Comparison of ENCODE assay signal across 15 cellular contexts in the genomic region with DNA sequence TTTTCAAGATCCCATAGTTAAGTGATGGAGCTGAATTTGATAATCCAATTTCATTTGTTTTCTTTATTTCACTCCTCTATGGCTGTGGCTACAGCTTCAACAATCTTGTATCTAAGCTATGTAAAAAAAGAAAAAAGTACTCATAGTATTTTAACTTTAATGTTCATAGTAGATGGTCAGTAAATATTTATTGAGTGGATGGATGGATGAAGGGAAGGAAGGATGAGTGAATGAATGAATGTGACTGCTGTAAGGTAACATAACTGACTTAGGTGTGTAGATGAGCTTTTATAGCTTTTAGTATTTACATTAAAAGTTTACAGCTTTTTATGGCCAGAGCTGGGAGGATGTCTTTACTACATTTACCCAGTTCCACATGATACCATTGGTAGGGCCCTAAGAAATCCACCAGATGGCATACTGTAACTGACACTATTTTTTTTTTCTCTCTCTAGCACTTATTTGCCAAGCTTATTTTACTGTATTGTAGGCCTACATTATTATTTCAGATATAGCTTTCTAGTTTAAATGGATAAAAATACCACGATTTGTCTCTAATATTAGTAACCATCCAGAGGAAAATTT. TPM values are rescaled to one million over a fixed set of nuclear protein-coding genes. Genes with fewer than 3 reads are reported as not detected.
DNase-seq lines count a peak whose midpoint lies in the region; ATAC-seq and TF ChIP-seq lines count a peak whose summit lies in the region.
"Had no signal": no experiment of that assay in that cellular context is flagged by ENCODE, and none has a peak within 500 bp of the region (broad histone marks: within the 10 kb centered on the region; RNA-seq: fewer than 3 reads in every experiment).

No MANE protein-coding gene starts in this region.

- no CpG with 5 or more reads among the region's 1 CpG for WGBS in H9 (ENCODE audit: extremely low coverage, insufficient read length, low lambda C conversion rate)

- H3K23ac ChIP-seq in H9 (ENCODE audit: insufficient read length, low read depth, low read length), result no peak overlapping the region

- no peak overlapping the region for H3K14ac ChIP-seq in H9 (ENCODE audit: insufficient read depth, low read length)

- peak; percentile 22; the same call in 1 of the 2 replicates for TF ChIP-seq CTCF in AG04450 (IDR thresholded peaks at IDR 0.05; ENCODE audit: low read depth, low read length)
- peak; percentile 55 for TF ChIP-seq CTCF in H9 (conservative IDR thresholded peaks at IDR 0.05)
- TF ChIP-seq CTCF in OCI-LY7 (conservative IDR thresholded peaks at IDR 0.05; ENCODE audit: low read length), result peak; percentile 49

- POLR2A ChIA-PET in AG04450 (lab: Yijun Ruan, JAX) (no interaction called here), OCI-LY7 (lab: Charles Lee) (interaction anchor here (0.5 to 0.9 kb wide), 3 partner anchors 12 to 1404 kb away, joined by 3 to 5 read pairs (median 3); no protein-coding TSS in a partner anchor)

- H3K79me2 ChIP-seq in H9 (ENCODE audit: insufficient read depth, low read length) (no peaks in the 10 kb centered on the region), OCI-LY7 (ENCODE audit: insufficient read depth, low read depth, low read length) (no peaks in the 10 kb centered on the region)

- H3K79me1 ChIP-seq in H9 (ENCODE audit: insufficient read depth, low read depth, low read length, poor library complexity, severe bottlenecking), result no peaks in the 10 kb centered on the region

- H3K27ac ChIP-seq in AG04450 (ENCODE audit: low read depth, low read length), result no peak overlapping the region
- H3K27ac ChIP-seq in H9 (ENCODE audit: insufficient read length, low read depth, low read length), result no peak overlapping the region
- no peak overlapping the region for H3K27ac ChIP-seq in OCI-LY7 (ENCODE audit: low read depth, low read length, poor library complexity, severe bottlenecking)
- H3K27ac ChIP-seq: neutrophil, Peyer's patch had no signal

- no peak overlapping the region for H3K4me3 Mint-ChIP-seq in H9
- H3K4me3 Mint-ChIP-seq: CD8-positive, alpha-beta memory T cell; WTC11 had no signal

- H4K8ac ChIP-seq in H9 (replicated peaks; ENCODE audit: insufficient read length, low read depth, low read length), result no peak overlapping the region

- H2BK120ac ChIP-seq in H9 (ENCODE audit: low read depth, low read length, poor library complexity, severe bottlenecking), result no peak overlapping the region

- H3K4me2 ChIP-seq in H9 (ENCODE audit: insufficient read depth, insufficient read length, low read length), result no peak overlapping the region
- H3K4me2 ChIP-seq in OCI-LY7 (ENCODE audit: low read length), result no peak overlapping the region

- H2AK5ac ChIP-seq in H9 (ENCODE audit: insufficient read length, low read length), result no peak overlapping the region

- no peak overlapping the region for H4K5ac ChIP-seq in H9 (ENCODE audit: insufficient read length, low read depth, low read length)

- no peak overlapping the region for H3T11ph ChIP-seq in H9 (ENCODE audit: low read length)

- H3K4me3 ChIP-seq in AG04450 (ENCODE audit: low read depth, low read length) (no peak overlapping the region), OCI-LY7 (ENCODE audit: low read depth, low read length, poor library complexity, severe bottlenecking) (no peak overlapping the region)
- H3K4me3 ChIP-seq: Peyer's patch had no signal

- H2BK12ac ChIP-seq in H9 (ENCODE audit: insufficient read length, low read depth, low read length), result no peak overlapping the region

- H2BK15ac ChIP-seq in H9 (ENCODE audit: low read depth, low read length), result no peak overlapping the region

- H3K36me3 ChIP-seq in OCI-LY7 (ENCODE audit: insufficient read depth, low read length), result no peaks in the 10 kb centered on the region

- no peaks in the 10 kb centered on the region for H3K27me3 Mint-ChIP-seq in H9 (ENCODE audit: low read depth)
- H3K27me3 Mint-ChIP-seq: CD8-positive, alpha-beta memory T cell had no signal

- CTCF ChIA-PET in AG04450 (lab: Charles Lee) (interaction anchor here (0.8 to 2.3 kb wide), 5 partner anchors 13 to 87 kb away, joined by 3 to 44 read pairs (median 4); no protein-coding TSS in a partner anchor), OCI-LY7 (lab: Charles Lee; ENCODE audit: unreplicated experiment) (interaction anchor here (0.7 to 2.3 kb wide), 3 partner anchors 9 to 45 kb away, joined by 3 to 11 read pairs (median 4); no protein-coding TSS in a partner anchor)

- H3K9me3 ChIP-seq in AG04450 (ENCODE audit: control insufficient read depth, insufficient read depth, low read length), result no peaks in the 10 kb centered on the region
- no peaks in the 10 kb centered on the region for H3K9me3 ChIP-seq in H9 (ENCODE audit: control insufficient read depth, low read depth, low read length)
- no peaks in the 10 kb centered on the region for H3K9me3 ChIP-seq in OCI-LY7 (ENCODE audit: low read length)
- H3K9me3 ChIP-seq: neutrophil, Peyer's patch had no signal

- H3K56ac ChIP-seq in H9 (ENCODE audit: insufficient read length, low read depth, low read length), result no peak overlapping the region

- H3K23me2 ChIP-seq in H9 (ENCODE audit: insufficient read length, low read depth, low read length, poor library complexity, severe bottlenecking), result no peaks in the 10 kb centered on the region

- peaks cover 6 to 68% (median 63%) of the 10 kb centered on the region in 3 experiments; a peak in 6 of 7 replicates for H3K36me3 Mint-ChIP-seq in H9 (ENCODE audit: insufficient read depth in 1 of 3, low read depth in 3 of 3)

- no peak overlapping the region for H3K18ac ChIP-seq in H9 (ENCODE audit: insufficient read length, low read depth, low read length)

- H3K27ac Mint-ChIP-seq in H9, result no peak overlapping the region; a peak in 1 of 7 replicates
- H3K27ac Mint-ChIP-seq: CD8-positive, alpha-beta memory T cell; WTC11 had no signal

- no peaks in the 10 kb centered on the region for H3K9me3 Mint-ChIP-seq in H9
- H3K9me3 Mint-ChIP-seq: CD8-positive, alpha-beta memory T cell; WTC11 had no signal

- BruUV-seq in OCI-LY7 (replicated peaks; lab: Mats Ljungman, UMichigan), result no TSS peak

- H2BK5ac ChIP-seq in H9 (ENCODE audit: insufficient read length, low read length), result no peak overlapping the region

- H3K4me1 ChIP-seq in H9 (ENCODE audit: insufficient read depth, low read length), result no peaks in the 10 kb centered on the region
- no peaks in the 10 kb centered on the region for H3K4me1 ChIP-seq in OCI-LY7 (ENCODE audit: insufficient read depth, low read length, poor library complexity, severe bottlenecking)
- H3K4me1 ChIP-seq: Peyer's patch had no signal

- intact Hi-C loops in OCI-LY7 (cut with micrococcal nuclease; ENCODE audit: unreplicated experiment), result no loop called here

- ATAC-seq in HG03442 (IDR thresholded peaks at IDR 0.05; ENCODE audit: unreplicated experiment) (no peak), GM21723 (IDR thresholded peaks at IDR 0.05; ENCODE audit: unreplicated experiment) (no peak)
- ATAC-seq: WTC11 had no signal

- H2BK20ac ChIP-seq in H9 (ENCODE audit: low read depth, low read length, poor library complexity, severe bottlenecking), result no peak overlapping the region

- no peak for DNase-seq in AG04450 (ENCODE audit: low read depth, low spot score)
- no peak for DNase-seq in H9
- peak; percentile 3 for DNase-seq in OCI-LY7 (ENCODE audit: low spot score)
- peak; percentile 18 for DNase-seq in fibroblast of peridontal ligament (ENCODE audit: extremely low read depth)
- no peak for DNase-seq in islet precursor cell
- no peak for DNase-seq in activated T-cell treated with anti-CD3 and anti-CD28 coated beads, Interleukin-2, amount 50 U/mL, for 48 hours
- DNase-seq: activated effector memory CD4-positive, alpha-beta T cell treated with anti-CD3 and anti-CD28 coated beads, Interleukin-2, amount 50 U/mL, for 16 hours; CD8-positive, alpha-beta memory T cell; NCI-H1105; Peyer's patch; stimulated activated CD4-positive, alpha-beta T cell treated with anti-CD3 and anti-CD28 coated beads, Interleukin-2, amount 100 ng/mL, for 48 hours had no signal

- H2AFZ ChIP-seq in H9 (ENCODE audit: low read length) (no peak overlapping the region), OCI-LY7 (ENCODE audit: low read length) (no peak overlapping the region)

- H3K27me3 ChIP-seq in AG04450 (ENCODE audit: control insufficient read depth, insufficient read depth, low read length) (no peaks in the 10 kb centered on the region), H9 (ENCODE audit: insufficient read depth, low read length) (no peaks in the 10 kb centered on the region)
- H3K27me3 ChIP-seq: neutrophil, Peyer's patch had no signal

- H3K4me1 Mint-ChIP-seq in H9, result no peaks in the 10 kb centered on the region
- H3K4me1 Mint-ChIP-seq: CD8-positive, alpha-beta memory T cell; WTC11 had no signal

- H4K91ac ChIP-seq in H9 (ENCODE audit: insufficient read length, low read depth, low read length), result no peak overlapping the region

- H3K9ac ChIP-seq in H9 (ENCODE audit: extremely low read depth, insufficient read length, low read length), result no peak overlapping the region

- H3K4ac ChIP-seq in H9 (ENCODE audit: low read depth, low read length), result no peak overlapping the region

- H3K9me2 ChIP-seq in OCI-LY7 (ENCODE audit: insufficient read depth, low read length), result no peaks in the 10 kb centered on the region

- H4K20me1 ChIP-seq in H9 (ENCODE audit: control insufficient read depth, insufficient read depth, insufficient read length) (no peaks in the 10 kb centered on the region), OCI-LY7 (ENCODE audit: insufficient read depth, low read length) (no peaks in the 10 kb centered on the region)

RNA-seq across cellular contexts. Expression of gene HRH4, which starts 13.4 kb away (rescaled TPM):
- 0.01 TPM in 1 of 2 replicates, not detected in the other for polyA plus RNA-seq in AG04450 (2011; rRNA removed)
- 0.05 TPM in 1 of 2 replicates, not detected in the other for polyA minus RNA-seq in AG04450 (2011; rRNA and poly(A)+ RNA removed)
- not detected in 2 replicates for total RNA-seq in H9 (2021)
- total RNA-seq in OCI-LY7 (2014; rRNA removed; shearing (Covaris generic)), result not detected in 2 replicates
- total RNA-seq in OCI-LY7 (2022), result not detected in 2 replicates
- total RNA-seq: CD8-positive, alpha-beta memory T cell; Peyer's patch; WTC11 had no signal
- polyA plus RNA-seq: CD8-positive, alpha-beta memory T cell had no signal

RNA-seq across cellular contexts. Expression of gene IMPACT, which starts 20.6 kb away (rescaled TPM):
- polyA plus RNA-seq in AG04450 (2011; rRNA removed), result 23.0 and 31.7 TPM in 2 replicates
- 11.3 and 14.0 TPM in 2 replicates for polyA minus RNA-seq in AG04450 (2011; rRNA and poly(A)+ RNA removed)
- total RNA-seq in H9 (2021) (41.9 and 44.3 TPM in 2 replicates), OCI-LY7 (2022) (not detected in 2 replicates)
- not detected in 2 replicates for total RNA-seq in OCI-LY7 (2014; rRNA removed; shearing (Covaris generic))

RNA-seq across cellular contexts. Expression of gene OSBPL1A, which starts 49.4 kb away (rescaled TPM):
- 41.0 and 56.1 TPM in 2 replicates for polyA plus RNA-seq in AG04450 (2011; rRNA removed)
- 28.0 and 35.0 TPM in 2 replicates for polyA minus RNA-seq in AG04450 (2011; rRNA and poly(A)+ RNA removed)
- total RNA-seq in H9 (2021) (32.0 and 33.9 TPM in 2 replicates), OCI-LY7 (2022) (0.59 and 0.65 TPM in 2 replicates)
- 0.06 and 1.4 TPM in 2 replicates for total RNA-seq in OCI-LY7 (2014; rRNA removed; shearing (Covaris generic))

Comparison
In these comparisons a context has a peak if more than half of its experiments do, and no peak if none do; other contexts are left out.
1. DNase-seq: peak in OCI-LY7 (single experiment) and fibroblast of peridontal ligament (single experiment); none in AG04450 (single experiment), H9 (single experiment), islet precursor cell (single experiment) and activated T-cell treated with anti-CD3 and anti-CD28 coated beads, Interleukin-2, amount 50 U/mL, for 48 hours (0 of 2).
2. RNA of gene IMPACT, which starts 20.6 kb away (total RNA-seq): 41.9 to 44.3 TPM in H9; not detected in OCI-LY7; every median in the first group is over 10 times any median in the second.
3. RNA of gene OSBPL1A, which starts 49.4 kb away (total RNA-seq): 32.0 to 33.9 TPM in H9; 0.06 to 1.4 TPM in OCI-LY7; every median in the first group is over 10 times any median in the second.
4. Peak in every context shown above with its lines, with median percentiles within 50 percentile points of each other: CTCF ChIP-seq.